In genomic region chr4:113682730-113683129, GRCh38 we compare ENCODE assay signal across 12 cellular contexts.
DNase-seq lines count a peak whose midpoint lies in the region; ATAC-seq, FAIRE-seq and TF ChIP-seq lines count a peak whose summit lies in the region.
"Had no signal": no experiment of that assay in that cellular context is flagged by ENCODE, and none has a peak within 500 bp of the region (broad histone marks: within the 10 kb centered on the region; RNA-seq: fewer than 3 reads in every experiment).

No MANE protein-coding gene starts in this region.

- H3K4me3 ChIP-seq in bronchial epithelial cell (ENCODE audit: low read depth, low read length), result no peak overlapping the region
- H3K4me3 ChIP-seq in skeletal muscle satellite cell (ENCODE audit: low read length), result no peak overlapping the region
- H3K4me3 ChIP-seq: cardiac muscle cell had no signal

- 0 out of 2 replicates have a peak, but pooled peaks cover 3% of the 10 kb centered on the region for H3K36me3 ChIP-seq in KOPT-K1 (ENCODE audit: insufficient read depth, low read length)
- no peaks in the 10 kb centered on the region for H3K36me3 ChIP-seq in bronchial epithelial cell (ENCODE audit: control insufficient read depth, insufficient read depth, low read length)
- no peaks in the 10 kb centered on the region for H3K36me3 ChIP-seq in skeletal muscle satellite cell (ENCODE audit: insufficient read depth, low read length)
- H3K36me3 ChIP-seq: cardiac muscle cell had no signal

- peaks cover 71% of the 10 kb centered on the region for H3K4me1 Mint-ChIP-seq in activated T-cell treated with anti-CD3 and anti-CD28 coated beads, Interleukin-2, amount 50 U/mL, for 4 hours (ENCODE audit: low read depth)
- H3K4me1 Mint-ChIP-seq: WTC11 had no signal

- ATAC-seq in activated T-cell treated with anti-CD3 and anti-CD28 coated beads, Interleukin-2, amount 50 U/mL, for 4 hours, result peak; percentile 49 to 57
- ATAC-seq in HG03025 (IDR thresholded peaks at IDR 0.05; ENCODE audit: low FRiP score, unreplicated experiment), result no peak
- ATAC-seq: WTC11 had no signal

- TF ChIP-seq CTCF in bronchial epithelial cell (IDR thresholded peaks at IDR 0.05; ENCODE audit: insufficient read depth, low read length, severe bottlenecking), result no peak

- no peaks in the 10 kb centered on the region for H3K27me3 ChIP-seq in bronchial epithelial cell (ENCODE audit: control insufficient read depth, insufficient read depth, low read length)
- H3K27me3 ChIP-seq in skeletal muscle satellite cell (ENCODE audit: control insufficient read depth, insufficient read depth, low read length), result no peaks in the 10 kb centered on the region
- H3K27me3 ChIP-seq: BE2C, cardiac muscle cell had no signal

- H3K27me3 Mint-ChIP-seq in activated T-cell treated with anti-CD3 and anti-CD28 coated beads, Interleukin-2, amount 50 U/mL, for 4 hours (ENCODE audit: low read depth), result no peaks in the 10 kb centered on the region

- H3K4me1 ChIP-seq in skeletal muscle satellite cell (ENCODE audit: control insufficient read depth, insufficient read depth, low read length), result peaks cover 43% of the 10 kb centered on the region

- no peak for FAIRE-seq in bronchial epithelial cell (lab: Jason Lieb, UNC)

- H3K36me3 Mint-ChIP-seq in activated T-cell treated with anti-CD3 and anti-CD28 coated beads, Interleukin-2, amount 50 U/mL, for 4 hours (ENCODE audit: insufficient read depth), result peaks cover 44% of the 10 kb centered on the region

- peaks cover 9% of the 10 kb centered on the region for H3K9me3 Mint-ChIP-seq in activated T-cell treated with anti-CD3 and anti-CD28 coated beads, Interleukin-2, amount 50 U/mL, for 4 hours

- H3K9me3 ChIP-seq in KOPT-K1 (ENCODE audit: insufficient read depth, low read length, poor library complexity, severe bottlenecking), result peaks cover 10% of the 10 kb centered on the region
- no peaks in the 10 kb centered on the region for H3K9me3 ChIP-seq in skeletal muscle satellite cell (replicated peaks; ENCODE audit: low read length)
- H3K9me3 ChIP-seq: BE2C had no signal

- H3K4me3 Mint-ChIP-seq in activated T-cell treated with anti-CD3 and anti-CD28 coated beads, Interleukin-2, amount 50 U/mL, for 4 hours, result no peak overlapping the region
- H3K4me3 Mint-ChIP-seq: WTC11 had no signal

- H3K4me2 ChIP-seq in skeletal muscle satellite cell (ENCODE audit: low read length), result peak overlapping the region; percentile 59

- intact Hi-C loops in head of caudate nucleus (cut with DNase I), result no loop called here

- H3K27ac ChIP-seq in KOPT-K1 (ENCODE audit: low read depth, low read length, poor library complexity, severe bottlenecking), result peak overlapping the region; percentile 82

- no peak overlapping the region for H3K9ac ChIP-seq in skeletal muscle satellite cell (ENCODE audit: low read depth, low read length)

- no peak for DNase-seq in activated T-cell treated with anti-CD3 and anti-CD28 coated beads, Interleukin-2, amount 50 U/mL, for 4 hours
- no peak for DNase-seq in activated T-cell treated with anti-CD3 and anti-CD28 coated beads for 4 hours
- DNase-seq in bronchial epithelial cell (ENCODE audit: low read depth), result peak; percentile 84
- no peak for DNase-seq in hypothalamus (lab: John Stamatoyannopoulos, UW)
- DNase-seq in head of caudate nucleus, result no peak
- DNase-seq: BE2C, KG1 had no signal
